19 cellular contexts compared by ENCODE assay signal in the genomic region with DNA sequence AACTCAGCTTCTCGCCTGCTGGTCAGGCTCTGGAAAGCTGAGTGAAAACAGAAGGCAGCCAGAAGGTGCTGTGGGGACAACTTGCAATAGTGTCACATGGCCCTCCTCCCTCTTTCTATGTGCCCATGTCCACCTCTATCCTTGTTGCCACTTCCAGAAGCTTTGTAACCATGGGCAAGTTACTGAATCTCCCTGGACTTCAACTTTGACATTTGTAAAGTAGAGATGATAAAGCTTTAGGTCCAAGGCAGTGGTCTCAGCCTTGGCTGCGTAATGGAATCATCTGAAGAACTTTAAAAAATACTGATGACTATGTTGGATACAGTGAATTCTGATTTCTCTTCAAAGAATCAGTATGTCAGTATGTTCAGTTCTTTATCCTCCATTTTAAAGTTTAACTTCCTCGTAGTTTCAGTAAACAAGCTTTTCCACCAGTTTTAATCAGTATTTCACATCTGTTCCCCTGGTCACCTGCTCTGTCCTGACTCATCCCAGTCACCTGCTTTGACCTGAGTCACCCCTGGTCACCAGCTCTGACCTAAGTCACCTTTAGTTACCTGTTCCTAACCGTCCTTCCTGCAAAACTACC. TPM values are rescaled to one million over a fixed set of nuclear protein-coding genes. Genes with fewer than 3 reads are reported as not detected.
DNase-seq lines count a peak whose midpoint lies in the region; ATAC-seq and TF ChIP-seq lines count a peak whose summit lies in the region.
"Had no signal": no experiment of that assay in that cellular context is flagged by ENCODE, and none has a peak within 500 bp of the region (broad histone marks: within the 10 kb centered on the region; RNA-seq: fewer than 3 reads in every experiment).

No MANE protein-coding gene starts in this region.

- H3K4me3 ChIP-seq in iPS-18a (ENCODE audit: low read length) = peak overlapping the region; percentile 43
- H3K4me3 ChIP-seq in psoas muscle = no peak overlapping the region
- no peak overlapping the region for H3K4me3 ChIP-seq in H7 (ENCODE audit: insufficient read depth, low read depth, low read length)
- H3K4me3 ChIP-seq: Peyer's patch had no signal

- no peak overlapping the region for H3K27ac ChIP-seq in iPS-18a (ENCODE audit: low read length)
- no peak overlapping the region for H3K27ac ChIP-seq in psoas muscle
- H3K27ac ChIP-seq: Peyer's patch had no signal

- TF ChIP-seq CTCF in brain (conservative IDR thresholded peaks at IDR 0.05) (no peak), psoas muscle (IDR thresholded peaks at IDR 0.05) (no peak)

- H3K9me3 ChIP-seq in iPS-18a (ENCODE audit: control insufficient read depth, low read depth, low read length) (no peaks in the 10 kb centered on the region), psoas muscle (no peaks in the 10 kb centered on the region)

- peak overlapping the region in 1 of 5 experiments; percentile 31 for H3K4me3 Mint-ChIP-seq in brain
- H3K4me3 Mint-ChIP-seq: CD4-positive, alpha-beta memory T cell; HFFc6 had no signal

- H3K4me1 Mint-ChIP-seq in brain = peaks cover 29% of the 10 kb centered on the region
- H3K4me1 Mint-ChIP-seq: CD4-positive, alpha-beta memory T cell had no signal

- H3K4me1 ChIP-seq in iPS-18a (ENCODE audit: control insufficient read depth, low read depth, low read length) = peaks cover 29% of the 10 kb centered on the region
- H3K4me1 ChIP-seq in psoas muscle = peaks cover 26% of the 10 kb centered on the region
- H3K4me1 ChIP-seq: Peyer's patch had no signal

- intact Hi-C loops in psoas muscle (cut with DNase I) = no loop called here

- DNase-seq in NCI-H524 (lab: John Stamatoyannopoulos, UW) (peak; percentile 22 to 23), NCI-H524 treated with DMSO at 0.1 percent for 48 hours (lab: John Stamatoyannopoulos, UW) (no peak), psoas muscle (no peak), H7 (no peak)
- DNase-seq: CD4-positive, alpha-beta memory T cell; GF-D8; GOT3; HFFc6; MV-4-11; NCI-H1417 treated with DMSO at 0.1 percent for 48 hours; NCI-H2029; NCI-H2171 treated with DMSO at 0.1 percent for 48 hours; NCI-H510A; Peyer's patch; SHP77 had no signal

- 67 to 76% (median 72%) methylated on average over 4 of the region's 4 CpGs for WGBS in psoas muscle, 3 donors

- ATAC-seq in psoas muscle (peak in 3 of 4 donors; percentile 51 to 74 (median 68)), HG02610 (IDR thresholded peaks at IDR 0.05; ENCODE audit: unreplicated experiment) (no peak), SK-N-SH treated with all-trans-retinoic acid at 6 μM for 48 hours (no peak)

- H3K36me3 Mint-ChIP-seq in brain = no peaks in the 10 kb centered on the region

- peaks cover 7% of the 10 kb centered on the region for H3K27me3 Mint-ChIP-seq in brain
- H3K27me3 Mint-ChIP-seq: CD4-positive, alpha-beta memory T cell had no signal

- H3K9ac ChIP-seq in iPS-18a (ENCODE audit: low read length) = no peak overlapping the region

- peak overlapping the region in 3 of 5 experiments; percentile 5 to 88 (median 64) for H3K27ac Mint-ChIP-seq in brain
- H3K27ac Mint-ChIP-seq: CD4-positive, alpha-beta memory T cell; HFFc6 had no signal

- H3K36me3 ChIP-seq in iPS-18a (ENCODE audit: control insufficient read depth, low read depth, low read length) (no peaks in the 10 kb centered on the region), psoas muscle (ENCODE audit: insufficient read depth in 1 of 2, low read depth in 1 of 2) (no peaks in the 10 kb centered on the region), H7 (replicated peaks; ENCODE audit: control insufficient read depth, insufficient read depth, low read length) (no peaks in the 10 kb centered on the region)
- H3K36me3 ChIP-seq: Peyer's patch had no signal

- H3K9me3 Mint-ChIP-seq in brain = peaks cover 0 to 3% (median 0%) of the 10 kb centered on the region in 5 experiments
- H3K9me3 Mint-ChIP-seq: HFFc6 had no signal

- H3K27me3 ChIP-seq in iPS-18a (ENCODE audit: control insufficient read depth, insufficient read depth, low read length) (no peaks in the 10 kb centered on the region), psoas muscle (ENCODE audit: insufficient read depth in 3 of 3, low read length in 2 of 3) (no peaks in the 10 kb centered on the region), H7 (ENCODE audit: control insufficient read depth, insufficient read depth, low read length) (no peaks in the 10 kb centered on the region; the same call in 1 of the 2 replicates)
- H3K27me3 ChIP-seq: Peyer's patch had no signal

TF ChIP-seq in SK-N-SH treated with all-trans-retinoic acid at 6 μM for 48 hours, 23 proteins besides CTCF, POLR2A, EP300 and RAD21:
- TF ChIP-seq GLIS3 (CRISPR knock-in tag; IDR thresholded peaks at IDR 0.05) = no peak
- TF ChIP-seq, protein P1, sequence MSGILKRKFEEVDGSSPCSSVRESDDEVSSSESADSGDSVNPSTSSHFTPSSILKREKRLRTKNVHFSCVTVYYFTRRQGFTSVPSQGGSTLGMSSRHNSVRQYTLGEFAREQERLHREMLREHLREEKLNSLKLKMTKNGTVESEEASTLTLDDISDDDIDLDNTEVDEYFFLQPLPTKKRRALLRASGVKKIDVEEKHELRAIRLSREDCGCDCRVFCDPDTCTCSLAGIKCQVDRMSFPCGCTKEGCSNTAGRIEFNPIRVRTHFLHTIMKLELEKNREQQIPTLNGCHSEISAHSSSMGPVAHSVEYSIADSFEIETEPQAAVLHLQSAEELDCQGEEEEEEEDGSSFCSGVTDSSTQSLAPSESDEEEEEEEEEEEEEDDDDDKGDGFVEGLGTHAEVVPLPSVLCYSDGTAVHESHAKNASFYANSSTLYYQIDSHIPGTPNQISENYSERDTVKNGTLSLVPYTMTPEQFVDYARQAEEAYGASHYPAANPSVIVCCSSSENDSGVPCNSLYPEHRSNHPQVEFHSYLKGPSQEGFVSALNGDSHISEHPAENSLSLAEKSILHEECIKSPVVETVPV (CRISPR knock-in tag; IDR thresholded peaks at IDR 0.05) = no peak
- no peak for TF ChIP-seq OSR1 (CRISPR knock-in tag; IDR thresholded peaks at IDR 0.05)
- TF ChIP-seq CSDC2 (CRISPR knock-in tag; IDR thresholded peaks at IDR 0.05) = no peak
- no peak for TF ChIP-seq RARB (CRISPR knock-in tag; IDR thresholded peaks at IDR 0.05)
- TF ChIP-seq ARNTL (CRISPR knock-in tag; IDR thresholded peaks at IDR 0.05; ENCODE audit: borderline replicate concordance, low read depth) = no peak
- TF ChIP-seq ZNF565 (CRISPR knock-in tag; conservative IDR thresholded peaks at IDR 0.05; ENCODE audit: low read depth) = no peak
- TF ChIP-seq SNAI2 (CRISPR knock-in tag; IDR thresholded peaks at IDR 0.05) = no peak
- TF ChIP-seq ZFP3 (CRISPR knock-in tag; IDR thresholded peaks at IDR 0.05) = no peak
- no peak for TF ChIP-seq ESRRG (CRISPR knock-in tag; IDR thresholded peaks at IDR 0.05)
- no peak for TF ChIP-seq ZNF70 (CRISPR knock-in tag; IDR thresholded peaks at IDR 0.05)
- TF ChIP-seq, protein P2, sequence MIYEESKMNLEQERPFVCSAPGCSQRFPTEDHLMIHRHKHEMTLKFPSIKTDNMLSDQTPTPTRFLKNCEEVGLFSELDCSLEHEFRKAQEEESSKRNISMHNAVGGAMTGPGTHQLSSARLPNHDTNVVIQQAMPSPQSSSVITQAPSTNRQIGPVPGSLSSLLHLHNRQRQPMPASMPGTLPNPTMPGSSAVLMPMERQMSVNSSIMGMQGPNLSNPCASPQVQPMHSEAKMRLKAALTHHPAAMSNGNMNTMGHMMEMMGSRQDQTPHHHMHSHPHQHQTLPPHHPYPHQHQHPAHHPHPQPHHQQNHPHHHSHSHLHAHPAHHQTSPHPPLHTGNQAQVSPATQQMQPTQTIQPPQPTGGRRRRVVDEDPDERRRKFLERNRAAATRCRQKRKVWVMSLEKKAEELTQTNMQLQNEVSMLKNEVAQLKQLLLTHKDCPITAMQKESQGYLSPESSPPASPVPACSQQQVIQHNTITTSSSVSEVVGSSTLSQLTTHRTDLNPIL (CRISPR knock-in tag; IDR thresholded peaks at IDR 0.05; ENCODE audit: low read depth) = no peak
- no peak for TF ChIP-seq ZC3H10 (CRISPR knock-in tag; IDR thresholded peaks at IDR 0.05)
- TF ChIP-seq ZFP30 (CRISPR knock-in tag; IDR thresholded peaks at IDR 0.05) = no peak
- no peak for TF ChIP-seq BACH2 (CRISPR knock-in tag; IDR thresholded peaks at IDR 0.05; ENCODE audit: borderline replicate concordance)
- TF ChIP-seq ZNF8 (CRISPR knock-in tag; IDR thresholded peaks at IDR 0.05) = no peak
- TF ChIP-seq, protein P3, sequence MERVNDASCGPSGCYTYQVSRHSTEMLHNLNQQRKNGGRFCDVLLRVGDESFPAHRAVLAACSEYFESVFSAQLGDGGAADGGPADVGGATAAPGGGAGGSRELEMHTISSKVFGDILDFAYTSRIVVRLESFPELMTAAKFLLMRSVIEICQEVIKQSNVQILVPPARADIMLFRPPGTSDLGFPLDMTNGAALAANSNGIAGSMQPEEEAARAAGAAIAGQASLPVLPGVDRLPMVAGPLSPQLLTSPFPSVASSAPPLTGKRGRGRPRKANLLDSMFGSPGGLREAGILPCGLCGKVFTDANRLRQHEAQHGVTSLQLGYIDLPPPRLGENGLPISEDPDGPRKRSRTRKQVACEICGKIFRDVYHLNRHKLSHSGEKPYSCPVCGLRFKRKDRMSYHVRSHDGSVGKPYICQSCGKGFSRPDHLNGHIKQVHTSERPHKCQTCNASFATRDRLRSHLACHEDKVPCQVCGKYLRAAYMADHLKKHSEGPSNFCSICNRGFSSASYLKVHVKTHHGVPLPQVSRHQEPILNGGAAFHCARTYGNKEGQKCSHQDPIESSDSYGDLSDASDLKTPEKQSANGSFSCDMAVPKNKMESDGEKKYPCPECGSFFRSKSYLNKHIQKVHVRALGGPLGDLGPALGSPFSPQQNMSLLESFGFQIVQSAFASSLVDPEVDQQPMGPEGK (CRISPR knock-in tag; IDR thresholded peaks at IDR 0.05; ENCODE audit: borderline replicate concordance) = no peak
- no peak for TF ChIP-seq TCF4 (CRISPR knock-in tag; IDR thresholded peaks at IDR 0.05; ENCODE audit: borderline replicate concordance)
- no peak for TF ChIP-seq PPARA (CRISPR knock-in tag; IDR thresholded peaks at IDR 0.05; ENCODE audit: borderline replicate concordance)

RNA-seq across cellular contexts. Expression of a gene that starts 29.8 kb away (rescaled TPM):
- 3.5 TPM for polyA plus RNA-seq in brain (ENCODE audit: insufficient read depth, low read depth, low replicate concordance)
- 10 to 100 TPM in 3 of 4 donors, 1 to 10 TPM in 1; 9.1 to 20.5 (median 13.5) TPM for total RNA-seq in psoas muscle
- polyA plus RNA-seq in psoas muscle = 1 to 10 TPM; 2.3 to 5.2 (median 4.0) TPM
- 25.7 and 26.9 TPM in 2 replicates for total RNA-seq in H7 (2014; rRNA removed; shearing (Covaris generic))

Comparison
In these comparisons a context has a peak if more than half of its experiments do, and no peak if none do; other contexts are left out.
1. DNase-seq: peak in NCI-H524 (2 of 2); none in NCI-H524 treated with DMSO at 0.1 percent for 48 hours (single experiment), psoas muscle (0 of 2) and H7 (single experiment).
2. ATAC-seq: peak in psoas muscle (3 of 4); none in HG02610 (single experiment) and SK-N-SH treated with all-trans-retinoic acid at 6 μM for 48 hours (single experiment).